Comparison of ENCODE assay signal across 11 cellular contexts in genomic region chr22:26170112-26170492, GRCh38. TPM values are rescaled to one million over a fixed set of nuclear protein-coding genes. Genes with fewer than 3 reads are reported as not detected.
DNase-seq lines count a peak whose midpoint lies in the region; TF ChIP-seq lines count a peak whose summit lies in the region.
"Had no signal": no experiment of that assay in that cellular context is flagged by ENCODE, and none has a peak within 500 bp of the region (broad histone marks: within the 10 kb centered on the region; RNA-seq: fewer than 3 reads in every experiment).

No MANE protein-coding gene starts in this region.

- H3K9me3 ChIP-seq in HUES6 (ENCODE audit: control insufficient read depth, insufficient read depth, low read depth, low read length) (no peaks in the 10 kb centered on the region), endocrine pancreas (ENCODE audit: control insufficient read depth, low read length) (no peaks in the 10 kb centered on the region), parathyroid adenoma (ENCODE audit: control insufficient read depth, low read length) (no peaks in the 10 kb centered on the region)

- H3K36me3 ChIP-seq in HUES6 (ENCODE audit: control insufficient read depth, insufficient read depth, low read length) (no peaks in the 10 kb centered on the region), endocrine pancreas (ENCODE audit: control insufficient read depth, insufficient read depth, low read length) (no peaks in the 10 kb centered on the region), parathyroid adenoma (ENCODE audit: control insufficient read depth, insufficient read depth, low read length) (no peaks in the 10 kb centered on the region)

- H3K27me3 ChIP-seq in HUES6 (ENCODE audit: control insufficient read depth, insufficient read depth, low read length) = peaks cover 77% of the 10 kb centered on the region
- H3K27me3 ChIP-seq in endocrine pancreas (ENCODE audit: control insufficient read depth, insufficient read depth, low read length) = no peaks in the 10 kb centered on the region
- H3K27me3 ChIP-seq in parathyroid adenoma (ENCODE audit: control insufficient read depth, insufficient read depth, low read length) = no peaks in the 10 kb centered on the region

- H3K4me1 ChIP-seq in HUES6 (ENCODE audit: control insufficient read depth, insufficient read depth, low read length) = peaks cover 19% of the 10 kb centered on the region
- peaks cover 8% of the 10 kb centered on the region for H3K4me1 ChIP-seq in endocrine pancreas (ENCODE audit: control insufficient read depth, insufficient read depth, low read length)
- H3K4me1 ChIP-seq in parathyroid adenoma = no peaks in the 10 kb centered on the region

- H3K27ac Mint-ChIP-seq in CD14-positive monocyte = no peak overlapping the region

- H2AFZ ChIP-seq in parathyroid adenoma = no peak overlapping the region

- H3K36me3 Mint-ChIP-seq in CD14-positive monocyte = no peaks in the 10 kb centered on the region

- H3K4me2 ChIP-seq in parathyroid adenoma (ENCODE audit: low read length) = peak overlapping the region; percentile 57

- no peak overlapping the region for H3K9ac ChIP-seq in HUES6 (ENCODE audit: low read length)
- H3K9ac ChIP-seq in endocrine pancreas (ENCODE audit: control insufficient read depth, insufficient read depth, low read length) = peak overlapping the region; percentile 45
- H3K9ac ChIP-seq in parathyroid adenoma = no peak overlapping the region

- H3K79me2 ChIP-seq in parathyroid adenoma = no peaks in the 10 kb centered on the region

- H3K4me3 ChIP-seq in HUES6 (ENCODE audit: low read depth, low read length) = peak overlapping the region; percentile 68
- H3K4me3 ChIP-seq in endocrine pancreas (ENCODE audit: control insufficient read depth, insufficient read depth, low read length) = peak overlapping the region; percentile 71
- H3K4me3 ChIP-seq in parathyroid adenoma (ENCODE audit: low read depth, low read length) = no peak overlapping the region

- peaks cover 0 to 10% (median 2%) of the 10 kb centered on the region in 7 donors for H3K9me3 Mint-ChIP-seq in CD14-positive monocyte

- peak overlapping the region; percentile 76 to 88 for H3K4me3 Mint-ChIP-seq in CD14-positive monocyte

- intact Hi-C loops in CD14-positive monocyte (cut with micrococcal nuclease) (no loop called here), posterior vena cava (cut with DNase I) (no loop called here)

- H3K27ac ChIP-seq in HUES6 (ENCODE audit: low read depth, low read length) = no peak overlapping the region
- no peak overlapping the region for H3K27ac ChIP-seq in parathyroid adenoma

- peaks cover 27% of the 10 kb centered on the region for H3K4me1 Mint-ChIP-seq in CD14-positive monocyte

- no peak for DNase-seq in CD14-positive monocyte (ENCODE audit: low spot score)
- no peak for DNase-seq in posterior vena cava (ENCODE audit: low spot score)
- DNase-seq in NCI-H226 = no peak
- DNase-seq in GM19238 (ENCODE audit: insufficient read length, low spot score) = no peak
- DNase-seq in SKM-1 treated with dmso at 0.1 percent for 144 hours (lab: John Stamatoyannopoulos, UW; ENCODE audit: unreplicated experiment) = no peak
- DNase-seq: stimulated activated CD4-positive, alpha-beta T cell treated with anti-CD3 and anti-CD28 coated beads, Interleukin-2, amount 100 ng/mL, for 24 hours had no signal

- TF ChIP-seq CTCF in CD14-positive monocyte (IDR thresholded peaks at IDR 0.05) = no peak
- no peak for TF ChIP-seq CTCF in parathyroid adenoma (IDR thresholded peaks at IDR 0.05)

- peaks cover 27 to 46% (median 45%) of the 10 kb centered on the region in 3 donors for H3K27me3 Mint-ChIP-seq in CD14-positive monocyte (ENCODE audit: low read depth in 3 of 3)

RNA-seq across cellular contexts. Expression of gene SEZ6L, which starts 0.8 kb away (rescaled TPM):
- under 1 TPM; 0.43 to 0.71 TPM for polyA plus RNA-seq in CD14-positive monocyte
- under 1 TPM; 0.09 to 0.14 TPM for total RNA-seq in posterior vena cava
- total RNA-seq: bronchial epithelial cell; T-helper 2 cell treated with Interferon-gamma antibody and Interleukin-4, amounts not matched to agents 100 ng/mL and 5 ng/mL, for 36 hours had no signal
